In the genomic region with DNA sequence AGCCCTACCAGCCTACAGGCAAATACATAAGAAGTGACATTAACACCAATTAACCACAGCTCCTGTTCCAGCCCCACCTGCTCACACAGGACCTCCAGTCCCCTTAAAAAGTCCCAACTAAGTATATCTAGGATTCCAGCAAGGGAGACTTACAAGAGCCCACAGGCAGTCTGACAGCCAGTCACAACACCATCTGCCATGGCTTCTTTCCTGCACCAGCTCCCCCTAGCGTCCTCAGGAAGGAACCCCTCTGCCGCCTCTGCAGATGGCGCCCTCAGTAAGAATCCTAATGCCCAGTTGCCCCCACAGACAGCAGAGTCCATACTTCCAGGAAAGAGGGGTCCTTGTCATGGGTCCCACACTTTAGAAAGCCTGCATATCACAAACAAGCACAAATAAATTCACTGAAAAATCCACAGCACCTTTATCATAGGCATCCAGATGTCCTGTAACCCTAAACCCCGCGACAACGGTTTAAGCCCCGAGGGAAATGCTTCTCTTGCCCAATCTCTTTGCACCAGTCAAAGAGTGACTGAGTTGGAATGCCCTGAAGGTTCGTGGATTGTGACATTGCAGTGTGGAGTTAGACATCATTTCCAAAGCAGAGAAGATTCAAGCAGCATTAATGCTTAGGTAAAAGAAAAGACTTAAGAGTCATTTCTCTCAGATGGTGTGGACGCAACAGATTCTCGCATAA, we compare ENCODE assay signal across 8 cellular contexts.
A peak's percentile ranks its signal among the peaks of the same experiment; 100 is the strongest.
DNase-seq lines count a peak whose midpoint lies in the region; ATAC-seq and TF ChIP-seq lines count a peak whose summit lies in the region.

No MANE protein-coding gene starts in this region.

- peak overlapping the region in 1 of 3 experiments; percentile 11 for H3K4me3 Mint-ChIP-seq in nephron

- DNase-seq in GM12864 (ENCODE audit: low read depth), result no peak
- DNase-seq in NAMALWA (ENCODE audit: low spot score), result peak; percentile 53
- no peak for DNase-seq in activated naive CD4-positive, alpha-beta T cell treated with anti-CD3 and anti-CD28 coated beads, Interleukin-2, amount 50 U/mL, for 72 hours (ENCODE audit: low spot score in 2 of 2)
- DNase-seq in NCI-H1436 (lab: John Stamatoyannopoulos, UW), result no peak
- DNase-seq in stimulated activated CD4-positive, alpha-beta T cell treated with anti-CD3 and anti-CD28 coated beads, Interleukin-4, amount 100 ng/mL, for 1 hour, result no peak

- peaks cover 3% of the 10 kb centered on the region for H3K27me3 Mint-ChIP-seq in nephron (ENCODE audit: low read depth)

- peaks cover 48% of the 10 kb centered on the region for H3K4me1 Mint-ChIP-seq in nephron

- no peaks in the 10 kb centered on the region for H3K9me3 Mint-ChIP-seq in activated naive CD4-positive, alpha-beta T cell treated with anti-CD3 and anti-CD28 coated beads, Interleukin-2, amount 50 U/mL, for 72 hours
- H3K9me3 Mint-ChIP-seq in nephron, result no peaks in the 10 kb centered on the region

- TF ChIP-seq CTCF in GM12864 (IDR thresholded peaks at IDR 0.05; ENCODE audit: low read depth, low read length, missing control alignments), result peak; percentile 54
- peak in 2 of 3 experiments; percentile 8 to 23 for TF ChIP-seq CTCF in nephron (IDR thresholded peaks at IDR 0.05; ENCODE audit: unreplicated experiment in 3 of 3)

- no peak for ATAC-seq in activated naive CD4-positive, alpha-beta T cell treated with anti-CD3 and anti-CD28 coated beads, Interleukin-2, amount 50 U/mL, for 72 hours
- ATAC-seq in GM21390 (IDR thresholded peaks at IDR 0.05; ENCODE audit: unreplicated experiment) (no peak), GM18502 (IDR thresholded peaks at IDR 0.05; ENCODE audit: poor library complexity, unreplicated experiment) (no peak)

- H3K27ac Mint-ChIP-seq in activated naive CD4-positive, alpha-beta T cell treated with anti-CD3 and anti-CD28 coated beads, Interleukin-2, amount 50 U/mL, for 72 hours, result peak overlapping the region; percentile 92
- peak overlapping the region in 2 of 3 experiments; percentile 8 to 47 for H3K27ac Mint-ChIP-seq in nephron

- H3K36me3 Mint-ChIP-seq in activated naive CD4-positive, alpha-beta T cell treated with anti-CD3 and anti-CD28 coated beads, Interleukin-2, amount 50 U/mL, for 72 hours, result peaks cover 9 to 31% of the 10 kb centered on the region in 2 donors
- H3K36me3 Mint-ChIP-seq in nephron (ENCODE audit: low read depth), result no peaks in the 10 kb centered on the region

- no peak overlapping the region for H3K4me3 ChIP-seq in GM12864 (ENCODE audit: low read depth, low read length)
